In the genomic region with DNA sequence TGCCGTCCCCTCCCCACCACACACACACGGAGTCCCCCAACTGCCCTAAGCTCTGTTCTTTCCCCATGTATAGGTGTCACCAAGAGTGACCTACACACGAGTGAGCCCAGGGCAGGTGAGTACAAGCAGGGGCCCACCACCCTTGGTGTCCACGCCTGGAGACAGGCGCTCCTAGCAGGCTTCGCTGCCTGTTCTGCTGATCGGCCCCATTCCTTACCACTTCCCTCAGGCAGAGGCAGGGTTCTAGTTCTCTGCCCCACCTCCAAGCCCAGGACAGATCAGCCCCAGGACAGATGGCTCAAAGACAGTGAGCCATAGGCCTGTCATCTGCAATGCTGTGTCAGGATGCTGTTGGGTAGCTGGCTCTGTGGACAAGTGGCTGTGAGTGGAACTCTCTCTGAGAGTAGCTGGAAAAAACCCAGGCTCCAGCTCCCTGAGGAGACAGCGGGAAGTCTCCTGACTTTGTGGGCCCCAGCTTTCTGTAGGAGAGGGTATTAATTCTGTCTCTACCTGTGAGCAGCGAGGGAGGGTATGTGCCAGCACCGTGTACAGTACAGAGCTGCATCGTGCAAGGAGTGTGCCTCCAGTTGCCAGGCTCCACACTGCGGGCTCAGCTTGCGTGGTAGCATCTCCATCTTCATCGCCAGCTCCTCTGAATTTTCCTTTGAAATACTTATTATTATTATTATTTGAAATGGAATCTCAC, we compare ENCODE assay signal across 8 cellular contexts. TPM values are rescaled to one million over a fixed set of nuclear protein-coding genes. Genes with fewer than 3 reads are reported as not detected.
A peak's percentile ranks its signal among the peaks of the same experiment; 100 is the strongest.
DNase-seq lines count a peak whose midpoint lies in the region; ATAC-seq and TF ChIP-seq lines count a peak whose summit lies in the region.

No MANE protein-coding gene starts in this region.

- H3K36me3 ChIP-seq in Panc1 (ENCODE audit: control insufficient read depth, insufficient read depth, low read length) = no peaks in the 10 kb centered on the region

- DNase-seq in Panc1 (ENCODE audit: low read depth, low spot score) (no peak), epithelial cell of prostate (ENCODE audit: low read depth, low spot score) (no peak), osteocyte (ENCODE audit: extremely low spot score, unreplicated experiment) (peak; percentile 72), C1 segment of cervical spinal cord (lab: John Stamatoyannopoulos, UW) (no peak), CD1c-positive myeloid dendritic cell (ENCODE audit: extremely low spot score) (no peak)

- in situ Hi-C loops in Panc1 (cut with HindIII; ENCODE audit: low pct_unique_long_range_greater_than_20kb, low sequenced_read_pairs) = no loop called here

- no TSS peak for BruUV-seq in Panc1 (replicated peaks; lab: Mats Ljungman, UMichigan)

- TF ChIP-seq CTCF in Panc1 (IDR thresholded peaks at IDR 0.05) (no peak), osteocyte (IDR thresholded peaks at IDR 0.05) (no peak)

- peaks cover 14% of the 10 kb centered on the region for H3K4me1 ChIP-seq in Panc1 (ENCODE audit: control insufficient read depth, insufficient read depth, low read length)

- no peaks in the 10 kb centered on the region for H3K27me3 ChIP-seq in Panc1 (ENCODE audit: control insufficient read depth, insufficient read depth, low read length)

- H3K4me3 Mint-ChIP-seq in osteocyte (ENCODE audit: unreplicated experiment) = peak overlapping the region; percentile 85

- POLR2A ChIA-PET in Panc1 (lab: Charles Lee) = no interaction called here

- H3K4me3 ChIP-seq in GM08714 (ENCODE audit: low read length) = peak overlapping the region; percentile 55
- H3K4me3 ChIP-seq in Panc1 (ENCODE audit: low read depth in 2 of 2, low read length in 2 of 2) = peak overlapping the region; percentile 81 to 88

- no peaks in the 10 kb centered on the region for H3K9me3 ChIP-seq in Panc1 (ENCODE audit: control insufficient read depth, insufficient read depth, low read depth, low read length)

- no peak for ATAC-seq in Panc1
- ATAC-seq in GM21576 (IDR thresholded peaks at IDR 0.05; ENCODE audit: unreplicated experiment) = no peak
- ATAC-seq in GM19463 (IDR thresholded peaks at IDR 0.05; ENCODE audit: unreplicated experiment) = no peak

- intact Hi-C loops in Panc1 (cut with micrococcal nuclease; ENCODE audit: unreplicated experiment) = no loop called here

- H3K27ac ChIP-seq in Panc1 (ENCODE audit: low read length) (peak overlapping the region; percentile 85), epithelial cell of prostate (peak overlapping the region; percentile 80)

- CTCF ChIA-PET in Panc1 (lab: Charles Lee) = no interaction called here

- H3K36me3 Mint-ChIP-seq in osteocyte (ENCODE audit: unreplicated experiment) = peaks cover 5% of the 10 kb centered on the region

- no peaks in the 10 kb centered on the region for H3K9me3 Mint-ChIP-seq in osteocyte (ENCODE audit: unreplicated experiment)

- H3K27ac Mint-ChIP-seq in osteocyte (ENCODE audit: unreplicated experiment) = peak overlapping the region; percentile 89

- H3K4me1 Mint-ChIP-seq in osteocyte (ENCODE audit: unreplicated experiment) = peaks cover 24% of the 10 kb centered on the region

- H3K27me3 Mint-ChIP-seq in osteocyte (ENCODE audit: unreplicated experiment) = no peaks in the 10 kb centered on the region

RNA-seq across cellular contexts. Expression of a gene that starts 0.9 kb away (rescaled TPM):
- 123 TPM for total RNA-seq in Panc1 (2021; ENCODE audit: unreplicated experiment)
- polyA plus RNA-seq in Panc1 (2012; ENCODE audit: insufficient read length) = 200 TPM
- 42.0 and 43.1 TPM in 2 replicates for total RNA-seq in osteocyte

RNA-seq across cellular contexts. Expression of a gene that starts 2.6 kb away (rescaled TPM):
- 33.7 TPM for total RNA-seq in Panc1 (2021; ENCODE audit: unreplicated experiment)
- polyA plus RNA-seq in Panc1 (2012; ENCODE audit: insufficient read length) = 25.9 TPM
- 11.7 and 12.8 TPM in 2 replicates for total RNA-seq in osteocyte

RNA-seq across cellular contexts. Expression of a gene that starts 20.1 kb away (rescaled TPM):
- total RNA-seq in Panc1 (2021; ENCODE audit: unreplicated experiment) (94.6 TPM), osteocyte (48.2 and 50.7 TPM in 2 replicates)
- 105 TPM for polyA plus RNA-seq in Panc1 (2012; ENCODE audit: insufficient read length)

RNA-seq across cellular contexts. Expression of a gene that starts 23.5 kb away (rescaled TPM):
- total RNA-seq in Panc1 (2021; ENCODE audit: unreplicated experiment) = 31.4 TPM
- polyA plus RNA-seq in Panc1 (2012; ENCODE audit: insufficient read length) = 34.3 TPM
- 33.1 and 36.1 TPM in 2 replicates for total RNA-seq in osteocyte

RNA-seq across cellular contexts. Expression of a gene that starts 53.3 kb away (rescaled TPM):
- total RNA-seq in Panc1 (2021; ENCODE audit: unreplicated experiment) (9.7 TPM), osteocyte (4.8 and 7.1 TPM in 2 replicates)
- polyA plus RNA-seq in Panc1 (2012; ENCODE audit: insufficient read length) = 11.8 TPM
